In the genomic region with DNA sequence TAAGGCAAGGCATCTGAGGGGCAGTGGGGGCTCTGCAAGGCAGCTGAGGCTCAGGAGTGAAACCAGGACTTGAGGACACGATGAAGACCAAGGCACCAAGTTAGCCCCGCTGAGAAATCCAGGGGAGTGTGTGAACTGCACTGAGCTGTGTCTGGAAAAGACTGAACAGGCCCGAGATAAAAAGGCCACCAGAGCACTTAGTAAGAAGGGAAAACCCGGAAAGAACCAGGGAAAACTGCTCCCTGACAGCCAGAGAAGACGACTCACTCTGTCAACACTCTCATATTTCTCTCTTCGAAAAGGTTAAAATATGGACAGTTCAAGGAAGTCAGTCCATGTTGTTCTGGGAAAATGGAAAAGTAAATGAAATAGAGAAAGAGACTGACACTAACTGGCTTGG, we compare ENCODE assay signal across 21 cellular contexts.
A peak's percentile ranks its signal among the peaks of the same experiment; 100 is the strongest.
DNase-seq lines count a peak whose midpoint lies in the region; ATAC-seq, FAIRE-seq and TF ChIP-seq lines count a peak whose summit lies in the region.
"Had no signal": no experiment of that assay in that cellular context is flagged by ENCODE, and none has a peak within 500 bp of the region (broad histone marks: within the 10 kb centered on the region; RNA-seq: fewer than 3 reads in every experiment).

No MANE protein-coding gene starts in this region.

- H3K4me1 Mint-ChIP-seq in MCF 10A (ENCODE audit: insufficient read depth, unreplicated experiment), result no peaks in the 10 kb centered on the region

- H3K4me1 ChIP-seq in mammary epithelial cell (ENCODE audit: insufficient read depth, low read length) (no peaks in the 10 kb centered on the region), kidney (ENCODE audit: control insufficient read depth in 1 of 2, insufficient read depth in 1 of 2, low read depth in 1 of 2, low read length in 2 of 2) (no peaks in the 10 kb centered on the region), OCI-LY7 (ENCODE audit: insufficient read depth, low read length, poor library complexity, severe bottlenecking) (peaks cover 10% of the 10 kb centered on the region)

- peak; percentile 35 for DNase-seq in mammary epithelial cell
- DNase-seq in MCF 10A (ENCODE audit: unreplicated experiment), result no peak
- peak; percentile 17 for DNase-seq in astrocyte of the hippocampus (ENCODE audit: low read depth, low spot score)
- DNase-seq in kidney, result peak; percentile 21
- no peak for DNase-seq in OCI-LY7 (ENCODE audit: low spot score)
- no peak for DNase-seq in NCI-H524 treated with DMSO at 0.1 percent for 48 hours (lab: John Stamatoyannopoulos, UW)
- DNase-seq in stimulated activated CD4-positive, alpha-beta T cell treated with anti-CD3 and anti-CD28 coated beads, Interleukin-4, amount 100 ng/mL, for 24 hours, result no peak
- DNase-seq: 8988T; DMS153; Karpas-422; MV-4-11; NCI-H1417 treated with DMSO at 0.1 percent for 48 hours; NCI-H2029 treated with DMSO at 0.1 percent for 48 hours; NCI-H226; NCI-H526 treated with DMSO at 0.1 percent for 48 hours; NK-92 treated with Interleukin-12 subunit alpha and Interleukin-12 subunit beta, amount 100 ng/mL, for 24 hours had no signal

- peaks cover 77% of the 10 kb centered on the region for H3K27me3 Mint-ChIP-seq in MCF 10A (ENCODE audit: insufficient read depth, unreplicated experiment)

- FAIRE-seq in kidney (lab: Jason Lieb, UNC), result no peak
- FAIRE-seq: GM12878 had no signal

- TF ChIP-seq CTCF in mammary epithelial cell (conservative IDR thresholded peaks at IDR 0.05 in 1 of 2, IDR thresholded peaks at IDR 0.05 in 1 of 2; ENCODE audit: extremely low read depth in 1 of 2, insufficient read depth in 1 of 2, low read depth in 1 of 2, low read length in 2 of 2), result no peak
- no peak for TF ChIP-seq CTCF in MCF 10A (IDR thresholded peaks at IDR 0.05; ENCODE audit: unreplicated experiment)
- TF ChIP-seq CTCF in kidney (IDR thresholded peaks at IDR 0.05; ENCODE audit: borderline replicate concordance, extremely low read depth, insufficient read depth), result no peak
- no peak for TF ChIP-seq CTCF in OCI-LY7 (conservative IDR thresholded peaks at IDR 0.05; ENCODE audit: low read length)

- H3K4me3 Mint-ChIP-seq in MCF 10A (ENCODE audit: unreplicated experiment), result no peak overlapping the region

- H2AFZ ChIP-seq in mammary epithelial cell (ENCODE audit: low read depth, low read length) (no peak overlapping the region), OCI-LY7 (ENCODE audit: low read length) (no peak overlapping the region)
- H2AFZ ChIP-seq: PC-9 had no signal

- H3K9me2 ChIP-seq in OCI-LY7 (ENCODE audit: insufficient read depth, low read length), result no peaks in the 10 kb centered on the region

- no peak overlapping the region for H3K4me3 ChIP-seq in mammary epithelial cell (replicated peaks in 1 of 3; ENCODE audit: insufficient read depth in 1 of 3, low read depth in 2 of 3, low read length in 3 of 3)
- no peak overlapping the region for H3K4me3 ChIP-seq in kidney (ENCODE audit: low read length in 2 of 2)
- H3K4me3 ChIP-seq in OCI-LY7 (ENCODE audit: low read depth, low read length, poor library complexity, severe bottlenecking), result no peak overlapping the region
- H3K4me3 ChIP-seq: GM12878, PC-9, SK-N-MC had no signal

- H3K9ac ChIP-seq in mammary epithelial cell (ENCODE audit: insufficient read depth, low read length) (no peak overlapping the region), kidney (ENCODE audit: low read length in 2 of 2) (no peak overlapping the region)

- no TSS peak for BruUV-seq in mammary epithelial cell (replicated peaks; lab: Mats Ljungman, UMichigan)
- BruUV-seq in MCF 10A (replicated peaks; lab: Mats Ljungman, UMichigan), result no TSS peak
- BruUV-seq in OCI-LY7 (replicated peaks; lab: Mats Ljungman, UMichigan), result no TSS peak

- POLR2A ChIA-PET in MCF 10A (lab: Yijun Ruan, JAX) (no interaction called here), OCI-LY7 (lab: Charles Lee) (no interaction called here)

- H3K27ac Mint-ChIP-seq in MCF 10A (ENCODE audit: low read depth, unreplicated experiment), result no peak overlapping the region

- no peak overlapping the region for H3K4me2 ChIP-seq in mammary epithelial cell (ENCODE audit: insufficient read depth, low read depth, low read length)
- no peak overlapping the region for H3K4me2 ChIP-seq in OCI-LY7 (ENCODE audit: low read length)
- H3K4me2 ChIP-seq: PC-9 had no signal

- H3K36me3 Mint-ChIP-seq in MCF 10A (ENCODE audit: insufficient read depth, unreplicated experiment), result no peaks in the 10 kb centered on the region

- CTCF ChIA-PET in mammary epithelial cell (lab: Charles Lee; ENCODE audit: low non-redundant PET) (no interaction called here), MCF 10A (lab: Yijun Ruan, JAX) (interaction anchor here (0.5 to 0.8 kb wide), 4 partner anchors 25 to 432 kb away, joined by 3 to 4 read pairs (median 3); no protein-coding TSS in a partner anchor), OCI-LY7 (lab: Charles Lee; ENCODE audit: unreplicated experiment) (no interaction called here)

- intact Hi-C loops in mammary epithelial cell (cut with micrococcal nuclease), result loop anchor here (10.0 kb wide), 1 partner anchor 684 kb away; a partner anchor contains a TSS
- intact Hi-C loops in MCF 10A (cut with micrococcal nuclease), result no loop called here
- intact Hi-C loops in kidney (cut with DNase I), result no loop called here
- intact Hi-C loops in OCI-LY7 (cut with micrococcal nuclease; ENCODE audit: unreplicated experiment), result no loop called here

- no peaks in the 10 kb centered on the region for H3K36me3 ChIP-seq in mammary epithelial cell (ENCODE audit: insufficient read depth, low read length)
- no peaks in the 10 kb centered on the region for H3K36me3 ChIP-seq in kidney (ENCODE audit: control insufficient read depth in 1 of 2, insufficient read depth in 2 of 2, low read length in 2 of 2)
- H3K36me3 ChIP-seq in OCI-LY7 (ENCODE audit: insufficient read depth, low read length), result no peaks in the 10 kb centered on the region

- H3K9me3 Mint-ChIP-seq in MCF 10A (ENCODE audit: unreplicated experiment), result no peaks in the 10 kb centered on the region

- no peaks in the 10 kb centered on the region for H4K20me1 ChIP-seq in mammary epithelial cell (ENCODE audit: insufficient read depth, low read length)
- H4K20me1 ChIP-seq in OCI-LY7 (ENCODE audit: insufficient read depth, low read length), result no peaks in the 10 kb centered on the region

- H3K27ac ChIP-seq in mammary epithelial cell (ENCODE audit: insufficient read depth, low read depth, low read length), result no peak overlapping the region
- no peak overlapping the region for H3K27ac ChIP-seq in kidney (ENCODE audit: low read depth in 2 of 2, low read length in 2 of 2)
- H3K27ac ChIP-seq in OCI-LY7 (ENCODE audit: low read depth, low read length, poor library complexity, severe bottlenecking), result no peak overlapping the region
- H3K27ac ChIP-seq: C4-2B, PC-9, SK-N-MC had no signal

- peaks cover 3% of the 10 kb centered on the region for H3K27me3 ChIP-seq in mammary epithelial cell (ENCODE audit: insufficient read depth, low read length)

- in situ Hi-C loops in mammary epithelial cell (cut with MboI; ENCODE audit: low sequenced_read_pairs in 2 of 2), result no loop called here

- no peak for ATAC-seq in GM18858 (IDR thresholded peaks at IDR 0.05; ENCODE audit: unreplicated experiment)
- ATAC-seq: GM12878 had no signal

- H3K79me2 ChIP-seq in mammary epithelial cell (ENCODE audit: insufficient read depth, low read length) (no peaks in the 10 kb centered on the region), OCI-LY7 (ENCODE audit: insufficient read depth, low read depth, low read length) (no peaks in the 10 kb centered on the region)

- H3K9me3 ChIP-seq in mammary epithelial cell (replicated peaks; ENCODE audit: insufficient read depth, low read length) (no peaks in the 10 kb centered on the region), kidney (ENCODE audit: control insufficient read depth in 1 of 2, low read length in 2 of 2) (no peaks in the 10 kb centered on the region), OCI-LY7 (ENCODE audit: low read length) (no peaks in the 10 kb centered on the region)

- 60% methylated on average over 6 of the region's 6 CpGs for WGBS in mammary epithelial cell (ENCODE audit: low coverage, missing lambda C conversion rate)

- dilution Hi-C loops in mammary epithelial cell (cut with HindIII; ENCODE audit: low sequenced_read_pairs), result no loop called here

Comparison
In these comparisons a context has a peak if more than half of its experiments do, and no peak if none do; other contexts are left out.
1. DNase-seq: peak in mammary epithelial cell (single experiment), astrocyte of the hippocampus (single experiment) and kidney (single experiment); none in MCF 10A (single experiment), OCI-LY7 (single experiment), NCI-H524 treated with DMSO at 0.1 percent for 48 hours (single experiment) and stimulated activated CD4-positive, alpha-beta T cell treated with anti-CD3 and anti-CD28 coated beads, Interleukin-4, amount 100 ng/mL, for 24 hours (single experiment).